Comparison of ENCODE assay signal across 9 cellular contexts in the genomic region with DNA sequence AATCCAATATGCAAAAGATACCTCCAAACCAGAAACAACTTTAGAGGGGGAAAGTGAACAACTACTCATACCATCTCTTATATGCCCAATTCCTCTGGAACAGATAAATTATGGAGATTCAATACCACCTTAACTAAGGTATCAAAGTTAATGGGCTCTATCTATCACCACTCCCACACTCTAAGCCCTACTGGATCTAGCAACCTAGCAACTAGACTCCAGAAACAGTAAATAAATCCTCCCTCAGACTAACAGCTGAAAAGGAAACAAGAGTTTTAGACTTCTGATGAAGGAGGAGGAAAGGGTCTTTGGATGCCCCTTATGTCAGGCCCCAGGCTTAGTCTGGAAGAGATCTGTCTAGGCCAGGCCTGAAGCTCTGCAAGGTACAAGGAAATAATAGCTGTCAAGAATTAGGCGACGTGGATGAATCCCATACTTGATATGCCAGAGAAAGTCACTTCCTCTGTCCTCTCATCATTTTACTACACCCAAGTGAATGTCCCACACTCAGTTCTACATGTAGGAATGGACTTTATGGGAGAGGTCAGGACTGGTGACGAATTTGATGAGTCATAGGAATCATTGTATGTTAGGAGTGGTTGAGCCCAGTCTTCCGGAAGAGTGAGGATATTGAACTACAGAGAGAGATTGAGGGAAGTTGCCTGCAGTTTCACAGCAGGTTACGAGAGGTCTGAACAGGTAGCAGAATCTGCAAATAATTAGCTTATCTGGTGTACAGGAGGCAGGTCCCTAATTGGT.
DNase-seq lines count a peak whose midpoint lies in the region; TF ChIP-seq lines count a peak whose summit lies in the region.
"Had no signal": no experiment of that assay in that cellular context is flagged by ENCODE, and none has a peak within 500 bp of the region (broad histone marks: within the 10 kb centered on the region; RNA-seq: fewer than 3 reads in every experiment).

No MANE protein-coding gene starts in this region.

- H3K9me3 Mint-ChIP-seq in IgD-negative memory B cell = no peaks in the 10 kb centered on the region
- no peaks in the 10 kb centered on the region for H3K9me3 Mint-ChIP-seq in dendritic cell treated with granulocyte-macrophage colony-stimulating factor and Interleukin-4, amounts not matched to agents 40 ng/mL and 50 ng/mL, for 4 days
- no peaks in the 10 kb centered on the region for H3K9me3 Mint-ChIP-seq in activated CD4-positive, alpha-beta memory T cell treated with anti-CD3 and anti-CD28 coated beads for 36 hours
- H3K9me3 Mint-ChIP-seq: neural crest cell had no signal

- intact Hi-C loops in dendritic cell treated with granulocyte-macrophage colony-stimulating factor and Interleukin-4, amounts not matched to agents 40 ng/mL and 50 ng/mL, for 4 days (cut with micrococcal nuclease) = loop anchor here (5.0 kb wide), 1 partner anchor 88 kb away; no protein-coding TSS in a partner anchor
- intact Hi-C loops in activated CD4-positive, alpha-beta memory T cell treated with anti-CD3 and anti-CD28 coated beads for 36 hours (cut with micrococcal nuclease) = no loop called here

- no peaks in the 10 kb centered on the region for H3K27me3 Mint-ChIP-seq in IgD-negative memory B cell
- H3K27me3 Mint-ChIP-seq in dendritic cell treated with granulocyte-macrophage colony-stimulating factor and Interleukin-4, amounts not matched to agents 40 ng/mL and 50 ng/mL, for 4 days = no peaks in the 10 kb centered on the region
- H3K27me3 Mint-ChIP-seq in activated CD4-positive, alpha-beta memory T cell treated with anti-CD3 and anti-CD28 coated beads for 36 hours = no peaks in the 10 kb centered on the region

- peaks cover 3% of the 10 kb centered on the region for H3K36me3 Mint-ChIP-seq in IgD-negative memory B cell
- H3K36me3 Mint-ChIP-seq in dendritic cell treated with granulocyte-macrophage colony-stimulating factor and Interleukin-4, amounts not matched to agents 40 ng/mL and 50 ng/mL, for 4 days (ENCODE audit: low read depth) = no peaks in the 10 kb centered on the region
- H3K36me3 Mint-ChIP-seq in activated CD4-positive, alpha-beta memory T cell treated with anti-CD3 and anti-CD28 coated beads for 36 hours = peaks cover 1% of the 10 kb centered on the region

- peak overlapping the region; percentile 28 to 81 (median 52) for H3K27ac Mint-ChIP-seq in IgD-negative memory B cell
- H3K27ac Mint-ChIP-seq in dendritic cell treated with granulocyte-macrophage colony-stimulating factor and Interleukin-4, amounts not matched to agents 40 ng/mL and 50 ng/mL, for 4 days = peak overlapping the region; percentile 41
- no peak overlapping the region for H3K27ac Mint-ChIP-seq in activated CD4-positive, alpha-beta memory T cell treated with anti-CD3 and anti-CD28 coated beads for 36 hours

- H3K4me1 Mint-ChIP-seq in IgD-negative memory B cell = peaks cover 57 to 79% (median 69%) of the 10 kb centered on the region in 3 donors
- H3K4me1 Mint-ChIP-seq in dendritic cell treated with granulocyte-macrophage colony-stimulating factor and Interleukin-4, amounts not matched to agents 40 ng/mL and 50 ng/mL, for 4 days (ENCODE audit: low read depth) = peaks cover 45% of the 10 kb centered on the region
- H3K4me1 Mint-ChIP-seq in activated CD4-positive, alpha-beta memory T cell treated with anti-CD3 and anti-CD28 coated beads for 36 hours (ENCODE audit: low read depth) = peaks cover 75% of the 10 kb centered on the region

- no peak overlapping the region for H3K4me3 ChIP-seq in BJ (ENCODE audit: low read depth, low read length)

- POLR2A ChIA-PET in BJ (lab: Charles Lee) = no interaction called here
- POLR2A ChIA-PET in activated CD4-positive, alpha-beta memory T cell treated with anti-CD3 and anti-CD28 coated beads for 36 hours (lab: Charles Lee) = no interaction called here

- TF ChIP-seq CTCF in BJ (IDR thresholded peaks at IDR 0.05; ENCODE audit: insufficient read depth, low read depth, low read length) = no peak

- DNase-seq in BJ (ENCODE audit: low read depth) (peak; percentile 48), mucosa of gallbladder (ENCODE audit: low spot score) (peak; percentile 63), Kasumi-1 (lab: John Stamatoyannopoulos, UW) (no peak)
- DNase-seq in activated CD4-positive, alpha-beta memory T cell treated with anti-CD3 and anti-CD28 coated beads for 36 hours = no peak
- DNase-seq in effector CD8-positive, alpha-beta T cell (lab: John Stamatoyannopoulos, UW) = no peak
- DNase-seq in activated CD4-positive, alpha-beta T cell treated with anti-CD3 and anti-CD28 coated beads for 4 hours = no peak

- no peaks in the 10 kb centered on the region for H3K27me3 ChIP-seq in BJ (ENCODE audit: control insufficient read depth, insufficient read depth, low read length)

- peak overlapping the region in 3 of 4 donors; percentile 15 to 43 (median 30) for H3K4me3 Mint-ChIP-seq in IgD-negative memory B cell
- no peak overlapping the region for H3K4me3 Mint-ChIP-seq in dendritic cell treated with granulocyte-macrophage colony-stimulating factor and Interleukin-4, amounts not matched to agents 40 ng/mL and 50 ng/mL, for 4 days
- no peak overlapping the region for H3K4me3 Mint-ChIP-seq in activated CD4-positive, alpha-beta memory T cell treated with anti-CD3 and anti-CD28 coated beads for 36 hours
- H3K4me3 Mint-ChIP-seq: neural crest cell had no signal

- CTCF ChIA-PET in BJ (lab: Yijun Ruan, JAX) = interaction anchor here (0.6 to 2.8 kb wide), 3 partner anchors 11 to 159 kb away, joined by 3 to 18 read pairs (median 5); no protein-coding TSS in a partner anchor
- CTCF ChIA-PET in activated CD4-positive, alpha-beta memory T cell treated with anti-CD3 and anti-CD28 coated beads for 36 hours (lab: Charles Lee) = interaction anchor here (0.9 to 3.1 kb wide), 3 partner anchors 8 to 82 kb away, joined by 3 to 21 read pairs (median 3); no protein-coding TSS in a partner anchor

- no peaks in the 10 kb centered on the region for H3K36me3 ChIP-seq in BJ (ENCODE audit: control insufficient read depth, insufficient read depth, low read length)

Comparison
In these comparisons a context has a peak if more than half of its experiments do, and no peak if none do; other contexts are left out.
1. DNase-seq: peak in BJ (single experiment) and mucosa of gallbladder (single experiment); none in activated CD4-positive, alpha-beta memory T cell treated with anti-CD3 and anti-CD28 coated beads for 36 hours (single experiment), effector CD8-positive, alpha-beta T cell (single experiment), activated CD4-positive, alpha-beta T cell treated with anti-CD3 and anti-CD28 coated beads for 4 hours (0 of 2) and Kasumi-1 (0 of 2).
2. H3K4me3 Mint-ChIP-seq: peak in IgD-negative memory B cell (3 of 4); none in dendritic cell treated with granulocyte-macrophage colony-stimulating factor and Interleukin-4, amounts not matched to agents 40 ng/mL and 50 ng/mL, for 4 days (single experiment) and activated CD4-positive, alpha-beta memory T cell treated with anti-CD3 and anti-CD28 coated beads for 36 hours (single experiment).